Comparison of ENCODE assay signal across 16 cellular contexts in the genomic region with DNA sequence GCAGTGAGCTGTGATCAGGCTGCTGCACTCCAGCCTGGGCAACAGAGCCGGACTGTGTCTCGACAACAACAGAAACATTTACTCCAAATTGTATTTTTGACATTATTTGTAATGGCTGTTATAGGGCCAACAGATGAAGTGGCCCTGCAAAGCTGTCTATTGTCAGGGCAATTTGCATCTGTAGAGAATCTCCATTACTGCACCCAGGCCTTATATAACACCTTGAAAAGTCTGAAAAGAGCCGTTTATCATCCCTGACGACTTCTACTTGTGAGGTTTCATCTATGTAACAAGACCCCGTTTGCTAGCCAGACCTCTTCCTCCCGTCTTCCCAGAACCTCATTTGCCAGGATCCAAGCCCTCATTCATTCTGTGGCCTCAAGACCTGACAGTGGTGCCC. TPM values are rescaled to one million over a fixed set of nuclear protein-coding genes. Genes with fewer than 3 reads are reported as not detected.
A peak's percentile ranks its signal among the peaks of the same experiment; 100 is the strongest.
DNase-seq lines count a peak whose midpoint lies in the region; ATAC-seq and TF ChIP-seq lines count a peak whose summit lies in the region.
"Had no signal": no experiment of that assay in that cellular context is flagged by ENCODE, and none has a peak within 500 bp of the region (broad histone marks: within the 10 kb centered on the region; RNA-seq: fewer than 3 reads in every experiment).

No MANE protein-coding gene starts in this region.

- H3K9me3 ChIP-seq in H9 (ENCODE audit: control insufficient read depth, low read depth, low read length), result no peaks in the 10 kb centered on the region
- H3K9me3 ChIP-seq in PC-3 (ENCODE audit: low read length), result no peaks in the 10 kb centered on the region
- H3K9me3 ChIP-seq in trophoblast cell (ENCODE audit: insufficient read depth, low read depth, low read length), result no peaks in the 10 kb centered on the region
- H3K9me3 ChIP-seq: A549, SJCRH30 had no signal

- H3F3A ChIP-seq in PC-3 (ENCODE audit: low read length, unreplicated experiment), result no peaks in the 10 kb centered on the region

- no peaks in the 10 kb centered on the region for H3K9me3 Mint-ChIP-seq in H9
- no peaks in the 10 kb centered on the region for H3K9me3 Mint-ChIP-seq in endothelial cell (ENCODE audit: unreplicated experiment)

- H2AK5ac ChIP-seq in H9 (ENCODE audit: insufficient read length, low read length), result no peak overlapping the region
- no peak overlapping the region for H2AK5ac ChIP-seq in trophoblast cell (ENCODE audit: low read length)

- intact Hi-C loops in PC-3 (cut with micrococcal nuclease), result no loop called here

- H3K27ac Mint-ChIP-seq in H9 (peak overlapping the region; percentile 59 to 72 (median 59); a peak in 6 of 7 replicates), endothelial cell (ENCODE audit: unreplicated experiment) (peak overlapping the region; percentile 53)
- H3K27ac Mint-ChIP-seq: CD4-positive, alpha-beta memory T cell had no signal

- H4K91ac ChIP-seq in H9 (ENCODE audit: insufficient read length, low read depth, low read length) (no peak overlapping the region), trophoblast cell (ENCODE audit: low read depth, low read length) (peak overlapping the region; percentile 20)

- H3K23me2 ChIP-seq in H9 (ENCODE audit: insufficient read length, low read depth, low read length, poor library complexity, severe bottlenecking), result no peaks in the 10 kb centered on the region

- H4K20me1 ChIP-seq in H9 (ENCODE audit: control insufficient read depth, insufficient read depth, insufficient read length), result no peaks in the 10 kb centered on the region
- H4K20me1 ChIP-seq in PC-3 (ENCODE audit: low read length), result no peaks in the 10 kb centered on the region

- no peak overlapping the region for H2BK5ac ChIP-seq in H9 (ENCODE audit: insufficient read length, low read length)
- peak overlapping the region; percentile 18 for H2BK5ac ChIP-seq in trophoblast cell (ENCODE audit: low read depth, low read length, poor library complexity)

- no peak overlapping the region for H2BK20ac ChIP-seq in H9 (ENCODE audit: low read depth, low read length, poor library complexity, severe bottlenecking)

- CTCF ChIA-PET in PC-3 (lab: Charles Lee), result no interaction called here

- ATAC-seq in PC-3, result no peak

- no peak overlapping the region for H3T11ph ChIP-seq in H9 (ENCODE audit: low read length)

- no peak overlapping the region for H3K56ac ChIP-seq in H9 (ENCODE audit: insufficient read length, low read depth, low read length)

- H3K9me2 ChIP-seq in PC-3 (replicated peaks; ENCODE audit: low read length), result no peaks in the 10 kb centered on the region

- no CpG with 5 or more reads among the region's 6 CpGs for WGBS in H9 (ENCODE audit: extremely low coverage, insufficient read length, low lambda C conversion rate)
- no CpG with 5 or more reads among the region's 6 CpGs for WGBS in trophoblast cell (ENCODE audit: extremely low coverage, insufficient coverage, insufficient read length)

- DNase-seq in H9 (no peak), PC-3 (no peak), endothelial cell (ENCODE audit: low spot score) (no peak), trophoblast cell (no peak), NCI-H1694 (lab: John Stamatoyannopoulos, UW) (no peak), DMS114 treated with DMSO at 0.1 percent for 48 hours (lab: John Stamatoyannopoulos, UW; ENCODE audit: unreplicated experiment) (no peak), COR-L47 (lab: John Stamatoyannopoulos, UW) (no peak)
- DNase-seq: CD4-positive, alpha-beta memory T cell; DMS79; GOT3; KBM-7; NCI-H1105; NCI-H2081 treated with DMSO at 0.1 percent for 48 hours; NCI-H524; SJCRH30 had no signal

- H3K4me3 ChIP-seq in PC-3 (ENCODE audit: low read length) (no peak overlapping the region), trophoblast cell (ENCODE audit: low read depth, low read length) (no peak overlapping the region)
- H3K4me3 ChIP-seq: A549, SJCRH30 had no signal

- H3K4me1 ChIP-seq in H9 (ENCODE audit: insufficient read depth, low read length), result peaks cover 11% of the 10 kb centered on the region; the same call in 1 of the 2 replicates
- no peaks in the 10 kb centered on the region for H3K4me1 ChIP-seq in PC-3 (ENCODE audit: insufficient read depth, low read length)
- H3K4me1 ChIP-seq in trophoblast cell (ENCODE audit: control insufficient read depth in 1 of 2, insufficient read depth in 2 of 2, low read length in 2 of 2), result peaks cover 11 to 12% of the 10 kb centered on the region in 2 experiments
- H3K4me1 ChIP-seq: A549, SJCRH30 had no signal

- no peak overlapping the region for H2BK12ac ChIP-seq in H9 (ENCODE audit: insufficient read length, low read depth, low read length)
- peak overlapping the region; percentile 12 for H2BK12ac ChIP-seq in trophoblast cell (ENCODE audit: low read length)

- H4K5ac ChIP-seq in H9 (ENCODE audit: insufficient read length, low read depth, low read length), result no peak overlapping the region

- H3K4me3 Mint-ChIP-seq in H9, result no peak overlapping the region
- H3K4me3 Mint-ChIP-seq in endothelial cell (ENCODE audit: unreplicated experiment), result no peak overlapping the region
- H3K4me3 Mint-ChIP-seq: CD4-positive, alpha-beta memory T cell had no signal

- H3K36me3 ChIP-seq in PC-3 (ENCODE audit: low read depth, low read length) (peaks cover 26% of the 10 kb centered on the region), trophoblast cell (ENCODE audit: control insufficient read depth in 1 of 2, insufficient read depth in 2 of 2, low read length in 2 of 2) (peaks cover 10 to 15% of the 10 kb centered on the region in 2 experiments)

- H3K27me3 Mint-ChIP-seq in H9 (ENCODE audit: low read depth), result no peaks in the 10 kb centered on the region
- H3K27me3 Mint-ChIP-seq in endothelial cell (ENCODE audit: unreplicated experiment), result peaks cover 8% of the 10 kb centered on the region

- no peak overlapping the region for H3K9ac ChIP-seq in H9 (ENCODE audit: extremely low read depth, insufficient read length, low read length)
- H3K9ac ChIP-seq in PC-3 (ENCODE audit: low read length), result no peak overlapping the region
- no peak overlapping the region for H3K9ac ChIP-seq in trophoblast cell (ENCODE audit: low read length)

- H2BK15ac ChIP-seq in H9 (ENCODE audit: low read depth, low read length), result no peak overlapping the region

- H4K8ac ChIP-seq in H9 (replicated peaks; ENCODE audit: insufficient read length, low read depth, low read length), result no peak overlapping the region
- H4K8ac ChIP-seq in trophoblast cell (ENCODE audit: low read depth, low read length), result no peak overlapping the region

- TF ChIP-seq CTCF in H9 (conservative IDR thresholded peaks at IDR 0.05) (no peak), PC-3 (conservative IDR thresholded peaks at IDR 0.05; ENCODE audit: low read depth, low read length) (no peak), endothelial cell (IDR thresholded peaks at IDR 0.05; ENCODE audit: unreplicated experiment) (no peak)

- H3K4me1 Mint-ChIP-seq in H9 (peaks cover 18 to 30% of the 10 kb centered on the region in 2 experiments), endothelial cell (ENCODE audit: unreplicated experiment) (peaks cover 3% of the 10 kb centered on the region)
- H3K4me1 Mint-ChIP-seq: CD4-positive, alpha-beta memory T cell had no signal

- peaks cover 26 to 40% (median 39%) of the 10 kb centered on the region in 3 experiments for H3K36me3 Mint-ChIP-seq in H9 (ENCODE audit: insufficient read depth in 1 of 3, low read depth in 3 of 3)
- peaks cover 26% of the 10 kb centered on the region for H3K36me3 Mint-ChIP-seq in endothelial cell (ENCODE audit: low read depth, unreplicated experiment)

- H3K79me1 ChIP-seq in H9 (ENCODE audit: insufficient read depth, low read depth, low read length, poor library complexity, severe bottlenecking) (no peaks in the 10 kb centered on the region), trophoblast cell (ENCODE audit: low read length) (peaks cover 10% of the 10 kb centered on the region)

- H3K18ac ChIP-seq in H9 (ENCODE audit: insufficient read length, low read depth, low read length) (no peak overlapping the region), trophoblast cell (ENCODE audit: low read length) (no peak overlapping the region)

- POLR2A ChIA-PET in PC-3 (lab: Charles Lee; ENCODE audit: unreplicated experiment), result interaction anchor here (0.6 kb wide), 1 partner anchor 107 kb away, joined by 3 read pairs; no protein-coding TSS in a partner anchor

- BruUV-seq in PC-3 (replicated peaks; lab: Mats Ljungman, UMichigan), result TSS peak; percentile 4

- H3K4ac ChIP-seq in H9 (ENCODE audit: low read depth, low read length), result no peak overlapping the region
- peak overlapping the region; percentile 44 for H3K4ac ChIP-seq in trophoblast cell (ENCODE audit: low read depth, low read length)

- H3K79me2 ChIP-seq in H9 (ENCODE audit: insufficient read depth, low read length), result no peaks in the 10 kb centered on the region
- H3K79me2 ChIP-seq in PC-3 (ENCODE audit: low read length), result peaks cover 21% of the 10 kb centered on the region
- no peaks in the 10 kb centered on the region for H3K79me2 ChIP-seq in trophoblast cell (ENCODE audit: control insufficient read depth, insufficient read depth, low read length, poor library complexity)

- H3K23ac ChIP-seq in H9 (ENCODE audit: insufficient read length, low read depth, low read length) (no peak overlapping the region), trophoblast cell (ENCODE audit: low read length) (no peak overlapping the region)

- H2AFZ ChIP-seq in H9 (ENCODE audit: low read length) (no peak overlapping the region), PC-3 (ENCODE audit: low read length) (no peak overlapping the region), trophoblast cell (ENCODE audit: insufficient read depth, low read length, poor library complexity) (no peak overlapping the region)

- H2BK120ac ChIP-seq in H9 (ENCODE audit: low read depth, low read length, poor library complexity, severe bottlenecking) (no peak overlapping the region), trophoblast cell (ENCODE audit: insufficient read depth, low read length, poor library complexity) (peak overlapping the region; percentile 55)

- H3K27me3 ChIP-seq in H9 (ENCODE audit: insufficient read depth, low read length), result no peaks in the 10 kb centered on the region
- no peaks in the 10 kb centered on the region for H3K27me3 ChIP-seq in PC-3 (ENCODE audit: low read length)
- H3K27me3 ChIP-seq in trophoblast cell (ENCODE audit: insufficient read depth, low read length), result no peaks in the 10 kb centered on the region
- H3K27me3 ChIP-seq: SJCRH30 had no signal

- H3K14ac ChIP-seq in H9 (ENCODE audit: insufficient read depth, low read length) (no peak overlapping the region), trophoblast cell (ENCODE audit: low read length) (no peak overlapping the region)

- H3K4me2 ChIP-seq in H9 (ENCODE audit: insufficient read depth, insufficient read length, low read length), result no peak overlapping the region
- no peak overlapping the region for H3K4me2 ChIP-seq in PC-3 (ENCODE audit: low read length)
- no peak overlapping the region for H3K4me2 ChIP-seq in trophoblast cell (ENCODE audit: low read length)
- H3K4me2 ChIP-seq: A549 had no signal

- H4K12ac ChIP-seq in trophoblast cell (ENCODE audit: low read depth, low read length), result no peak overlapping the region

- H3K27ac ChIP-seq in H9 (ENCODE audit: insufficient read length, low read depth, low read length) (no peak overlapping the region), PC-3 (ENCODE audit: low read length) (no peak overlapping the region), trophoblast cell (ENCODE audit: low read depth, low read length) (peak overlapping the region; percentile 14)
- H3K27ac ChIP-seq: A549, SJCRH30 had no signal

RNA-seq across cellular contexts. Expression of a gene that starts 9.1 kb away (rescaled TPM):
- 224 and 226 TPM in 2 replicates for total RNA-seq in H9 (2021)
- 244 and 262 TPM in 2 replicates for total RNA-seq in PC-3 (2014; rRNA removed)
- total RNA-seq in endothelial cell (ENCODE audit: unreplicated experiment), result 458 TPM
- 197 and 199 TPM in 2 replicates for polyA plus RNA-seq in trophoblast cell (2013)
